In genomic region chr20:55316753-55317152, GRCh38 we compare ENCODE assay signal across 10 cellular contexts.
"Had no signal": no experiment of that assay in that cellular context is flagged by ENCODE, and none has a peak within 500 bp of the region (broad histone marks: within the 10 kb centered on the region; RNA-seq: fewer than 3 reads in every experiment).

No MANE protein-coding gene starts in this region.

- H3K4me3 ChIP-seq: GM23248, GM23338, HAP-1 had no signal

- H3K9me3 ChIP-seq: HAP-1 had no signal

- FAIRE-seq: H54 had no signal

- H3K9ac ChIP-seq: GM23248 had no signal

- H3K36me3 ChIP-seq: HAP-1 had no signal

- H3K4me1 ChIP-seq: HAP-1 had no signal

- H2AFZ ChIP-seq: GM23248, GM23338 had no signal

- H3K4me2 ChIP-seq: GM23338 had no signal

- DNase-seq: GM23248, GOT3, H7, H9, HCEC 1CT, HFFc6 had no signal

- H3K27ac ChIP-seq: GM23248 had no signal

- ATAC-seq: GM23338, HCT116 had no signal
